1 cellular context compared by ENCODE assay signal in the genomic region with DNA sequence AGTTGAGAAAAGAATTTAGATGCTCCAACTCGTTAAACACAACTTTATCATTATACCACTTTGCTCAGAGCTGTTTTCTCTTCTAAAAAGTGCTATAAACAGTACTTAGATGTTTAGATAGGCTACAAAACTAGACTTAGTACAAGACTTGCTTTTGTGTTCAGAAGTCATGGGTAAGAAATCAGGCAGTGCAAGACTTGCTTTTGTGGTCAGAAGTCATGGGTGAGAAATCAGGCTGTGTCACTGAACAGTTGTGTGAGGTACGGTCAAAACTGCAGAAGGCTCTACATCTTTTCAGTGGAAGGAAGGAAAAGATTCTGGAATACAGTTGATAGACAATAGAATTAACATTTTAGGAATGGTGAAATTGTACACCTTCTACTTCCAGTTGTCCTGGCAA.
TF ChIP-seq lines count a peak whose summit lies in the region.

No MANE protein-coding gene starts in this region.

TF ChIP-seq in SK-N-SH treated with all-trans-retinoic acid at 6 μM for 48 hours, 23 proteins besides CTCF, POLR2A, EP300 and RAD21 (continued from another document):
- TF ChIP-seq, protein P1, sequence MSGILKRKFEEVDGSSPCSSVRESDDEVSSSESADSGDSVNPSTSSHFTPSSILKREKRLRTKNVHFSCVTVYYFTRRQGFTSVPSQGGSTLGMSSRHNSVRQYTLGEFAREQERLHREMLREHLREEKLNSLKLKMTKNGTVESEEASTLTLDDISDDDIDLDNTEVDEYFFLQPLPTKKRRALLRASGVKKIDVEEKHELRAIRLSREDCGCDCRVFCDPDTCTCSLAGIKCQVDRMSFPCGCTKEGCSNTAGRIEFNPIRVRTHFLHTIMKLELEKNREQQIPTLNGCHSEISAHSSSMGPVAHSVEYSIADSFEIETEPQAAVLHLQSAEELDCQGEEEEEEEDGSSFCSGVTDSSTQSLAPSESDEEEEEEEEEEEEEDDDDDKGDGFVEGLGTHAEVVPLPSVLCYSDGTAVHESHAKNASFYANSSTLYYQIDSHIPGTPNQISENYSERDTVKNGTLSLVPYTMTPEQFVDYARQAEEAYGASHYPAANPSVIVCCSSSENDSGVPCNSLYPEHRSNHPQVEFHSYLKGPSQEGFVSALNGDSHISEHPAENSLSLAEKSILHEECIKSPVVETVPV (CRISPR knock-in tag; IDR thresholded peaks at IDR 0.05), result no peak
